ENCODE assay signal across 20 cellular contexts in genomic region chr17:69535022-69535570, GRCh38.
DNase-seq lines count a peak whose midpoint lies in the region; ATAC-seq and TF ChIP-seq lines count a peak whose summit lies in the region.
"Had no signal": no experiment of that assay in that cellular context is flagged by ENCODE, and none has a peak within 500 bp of the region (broad histone marks: within the 10 kb centered on the region; RNA-seq: fewer than 3 reads in every experiment).

No MANE protein-coding gene starts in this region.

- no peaks in the 10 kb centered on the region for H3K27me3 Mint-ChIP-seq in stimulated activated memory B cell treated with anti-CD40 and anti-IgM and Interleukin-4, amounts not matched to agents 10 μg/mL and 1 μg/mL and 100 μg/mL, for 72 hours

- H3K9me3 ChIP-seq in Peyer's patch (no peaks in the 10 kb centered on the region), mucosa of descending colon (no peaks in the 10 kb centered on the region), breast epithelium (no peaks in the 10 kb centered on the region)
- H3K9me3 ChIP-seq: SJCRH30 had no signal

- H3K9me3 Mint-ChIP-seq in stimulated activated memory B cell treated with anti-CD40 and anti-IgM and Interleukin-4, amounts not matched to agents 10 μg/mL and 1 μg/mL and 100 μg/mL, for 72 hours: no peaks in the 10 kb centered on the region
- H3K9me3 Mint-ChIP-seq: CD8-positive, alpha-beta memory T cell had no signal

- no peak overlapping the region for H3K4me3 ChIP-seq in Peyer's patch
- no peak overlapping the region for H3K4me3 ChIP-seq in mucosa of descending colon
- H3K4me3 ChIP-seq in breast epithelium: no peak overlapping the region
- H3K4me3 ChIP-seq: SJCRH30 had no signal

- H3K27me3 ChIP-seq in Peyer's patch (no peaks in the 10 kb centered on the region), breast epithelium (no peaks in the 10 kb centered on the region)
- H3K27me3 ChIP-seq: SJCRH30 had no signal

- ATAC-seq in mucosa of descending colon: peak; percentile 60
- ATAC-seq in stimulated activated memory B cell treated with anti-CD40 and anti-IgM and Interleukin-4, amounts not matched to agents 10 μg/mL and 1 μg/mL and 100 μg/mL, for 72 hours: no peak
- ATAC-seq: Panc1 had no signal

- H3K4me3 Mint-ChIP-seq in stimulated activated memory B cell treated with anti-CD40 and anti-IgM and Interleukin-4, amounts not matched to agents 10 μg/mL and 1 μg/mL and 100 μg/mL, for 72 hours: no peak overlapping the region
- H3K4me3 Mint-ChIP-seq: CD8-positive, alpha-beta memory T cell had no signal

- DNase-seq in NCI-H2107 treated with DMSO at 0.1 percent for 48 hours (lab: John Stamatoyannopoulos, UW; ENCODE audit: unreplicated experiment) (peak; percentile 17), NCI-H2107 (lab: John Stamatoyannopoulos, UW) (no peak), DMS153 treated with DMSO at 0.1 percent for 48 hours (lab: John Stamatoyannopoulos, UW; ENCODE audit: unreplicated experiment) (peak; percentile 6), Peyer's patch (peak in 2 of 3 donors; percentile 56 to 65), mucosa of descending colon (peak in 1 of 3 donors; percentile 39), NK-92 (lab: John Stamatoyannopoulos, UW; ENCODE audit: unreplicated experiment) (no peak), breast epithelium (ENCODE audit: low spot score in 2 of 2) (no peak)
- DNase-seq: 8988T; CD8-positive, alpha-beta memory T cell; DMS79 treated with DMSO at 0.1 percent for 48 hours; Karpas-422; NCI-H1436 treated with DMSO at 0.1 percent for 48 hours; NCI-H1930; NCI-H446 treated with DMSO at 0.1 percent for 48 hours; NCI-H774; SJCRH30; T-helper 1 cell had no signal

- H3K36me3 ChIP-seq in Peyer's patch: peaks cover 0 to 14% (median 0%) of the 10 kb centered on the region in 3 donors
- H3K36me3 ChIP-seq in mucosa of descending colon (ENCODE audit: low read depth): no peaks in the 10 kb centered on the region
- H3K36me3 ChIP-seq in breast epithelium: no peaks in the 10 kb centered on the region
- H3K36me3 ChIP-seq: SJCRH30 had no signal

- H3K27ac ChIP-seq in Peyer's patch: no peak overlapping the region
- no peak overlapping the region for H3K27ac ChIP-seq in breast epithelium
- H3K27ac ChIP-seq: C4-2B, SJCRH30 had no signal

- H3K4me1 ChIP-seq in Peyer's patch (no peaks in the 10 kb centered on the region), mucosa of descending colon (ENCODE audit: low read depth) (no peaks in the 10 kb centered on the region), breast epithelium (no peaks in the 10 kb centered on the region)
- H3K4me1 ChIP-seq: SJCRH30 had no signal

- no peaks in the 10 kb centered on the region for H3K4me1 Mint-ChIP-seq in stimulated activated memory B cell treated with anti-CD40 and anti-IgM and Interleukin-4, amounts not matched to agents 10 μg/mL and 1 μg/mL and 100 μg/mL, for 72 hours
- H3K4me1 Mint-ChIP-seq: CD8-positive, alpha-beta memory T cell had no signal

- no peak overlapping the region for H3K27ac Mint-ChIP-seq in stimulated activated memory B cell treated with anti-CD40 and anti-IgM and Interleukin-4, amounts not matched to agents 10 μg/mL and 1 μg/mL and 100 μg/mL, for 72 hours
- H3K27ac Mint-ChIP-seq: CD8-positive, alpha-beta memory T cell had no signal

- H3K36me3 Mint-ChIP-seq in stimulated activated memory B cell treated with anti-CD40 and anti-IgM and Interleukin-4, amounts not matched to agents 10 μg/mL and 1 μg/mL and 100 μg/mL, for 72 hours: peaks cover 55% of the 10 kb centered on the region

- intact Hi-C loops in mucosa of descending colon (cut with DNase I, micrococcal nuclease) (no loop called here), breast epithelium (cut with DNase I; ENCODE audit: low total_unique reads) (loop anchor here (5.0 kb wide), 1 partner anchor 1787 kb away; no protein-coding TSS in a partner anchor)

- TF ChIP-seq POLR2A in Peyer's patch (IDR thresholded peaks at IDR 0.05) (no peak), breast epithelium (IDR thresholded peaks at IDR 0.05) (no peak)

- no peak for TF ChIP-seq CTCF in Peyer's patch (IDR thresholded peaks at IDR 0.05)
- TF ChIP-seq CTCF in mucosa of descending colon (IDR thresholded peaks at IDR 0.05): no peak
- TF ChIP-seq CTCF in breast epithelium (IDR thresholded peaks at IDR 0.05): no peak

Comparison
In these comparisons a context has a peak if more than half of its experiments do, and no peak if none do; other contexts are left out.
1. DNase-seq: peak in NCI-H2107 treated with DMSO at 0.1 percent for 48 hours (single experiment), DMS153 treated with DMSO at 0.1 percent for 48 hours (single experiment) and Peyer's patch (2 of 3); none in NCI-H2107 (single experiment), NK-92 (single experiment) and breast epithelium (0 of 2).